Comparison of ENCODE assay signal across 26 cellular contexts in the genomic region with DNA sequence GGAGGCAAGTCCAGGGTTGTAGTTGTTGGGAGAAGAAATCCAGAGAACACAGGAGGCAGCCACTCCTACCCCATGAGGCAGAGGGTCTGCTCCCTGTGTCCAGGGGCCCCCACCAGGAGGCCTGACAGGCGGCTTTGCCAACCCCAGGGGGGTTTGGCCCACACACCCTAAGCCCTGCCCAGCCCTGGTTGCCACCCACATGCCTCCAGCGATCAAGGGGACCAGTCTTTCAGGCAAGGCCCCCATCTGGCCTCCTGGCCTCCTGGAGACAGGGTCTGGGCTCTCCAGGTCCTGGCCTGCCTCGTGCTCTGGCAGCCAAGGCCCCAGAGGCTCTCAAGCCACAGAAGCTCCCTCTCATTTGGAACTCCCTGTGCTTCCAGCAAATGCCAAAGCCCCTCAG.
"Had no signal": no experiment of that assay in that cellular context is flagged by ENCODE, and none has a peak within 500 bp of the region (broad histone marks: within the 10 kb centered on the region; RNA-seq: fewer than 3 reads in every experiment).

No MANE protein-coding gene starts in this region.

- H3K4me3 ChIP-seq: heart left ventricle, left lung, lung, pancreas, prostate gland, right lobe of liver, smooth muscle cell, stomach, testis, thyroid gland, upper lobe of right lung had no signal

- ATAC-seq: heart left ventricle; left colon; left lung; natural killer cell; pancreas; right lobe of liver; stimulated activated naive CD8-positive, alpha-beta T cell treated with anti-CD3 and anti-CD28 coated beads, Interleukin-15, Interleukin-2, amounts not matched to agents 100 U/mL and 50 U/mL, for 24 hours; upper lobe of right lung had no signal

- FAIRE-seq: keratinocyte, pancreas, urothelium cell line had no signal

- H3K27me3 ChIP-seq: heart left ventricle, pancreas, right lobe of liver, stomach, testis, thyroid gland, upper lobe of right lung had no signal

- H3K4me2 ChIP-seq: smooth muscle cell had no signal

- H3K27ac ChIP-seq: left lung, pancreas, prostate gland, right lobe of liver, stomach, testis, thyroid gland, upper lobe of right lung had no signal

- H3K36me3 ChIP-seq: pancreas, prostate gland, right lobe of liver, upper lobe of right lung had no signal

- DNase-seq: hypothalamus; left colon; left lung; mesendoderm; naive B cell; natural killer cell; nucleus accumbens; pancreas; stimulated activated CD4-positive, alpha-beta T cell treated with anti-CD3 and anti-CD28 coated beads, Interleukin-1b, Interleukin-23, amount 100 ng/mL, for 48 hours; stimulated activated CD4-positive, alpha-beta T cell treated with anti-CD3 and anti-CD28 coated beads, Interleukin-2, amount 100 ng/mL, for 48 hours; stimulated activated CD4-positive, alpha-beta T cell treated with anti-CD3 and anti-CD28 coated beads, Interleukin-4, amount 100 ng/mL, for 4 hours; stimulated activated CD8-positive, alpha-beta memory T cell treated with anti-CD3 and anti-CD28 coated beads, Interleukin-4, amount 100 ng/mL, for 48 hours; stimulated activated naive B cell treated with anti-CD40 and anti-IgM and Interleukin-4, amounts not matched to agents 10 μg/mL and 1 μg/mL and 100 μg/mL, for 72 hours; stimulated activated naive CD8-positive, alpha-beta T cell treated with anti-CD3 and anti-CD28 coated beads, Interleukin-15, Interleukin-2, amounts not matched to agents 100 U/mL and 50 U/mL, for 24 hours; stomach; testis; thyroid gland; trophoblast cell; upper lobe of right lung had no signal

- H3K4me1 ChIP-seq: heart left ventricle, left lung, pancreas, prostate gland, right lobe of liver, stomach, testis, thyroid gland, upper lobe of right lung had no signal

- H3K9me3 ChIP-seq: pancreas, prostate gland, right lobe of liver, testis, thyroid gland, upper lobe of right lung had no signal
